In the genomic region with DNA sequence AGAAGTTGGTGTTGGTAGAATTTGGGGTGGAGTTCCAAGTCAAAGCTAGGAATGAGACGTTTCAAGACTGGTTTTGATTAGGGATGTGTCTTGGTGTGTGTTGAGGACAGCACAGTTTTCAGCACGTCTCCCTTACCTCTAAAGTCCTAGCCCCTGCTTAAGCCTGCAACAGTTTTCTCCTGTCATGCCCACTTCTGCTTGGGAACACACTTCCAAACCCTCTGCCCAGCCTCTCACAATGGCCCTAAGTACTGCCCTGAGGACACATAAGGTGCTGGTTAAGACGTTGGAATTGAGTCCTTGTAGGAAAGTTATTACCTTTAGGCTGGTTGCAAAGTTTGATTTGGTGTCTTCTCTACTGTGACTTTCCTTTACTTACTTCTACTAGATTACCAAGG, we compare ENCODE assay signal across 8 cellular contexts. TPM values are rescaled to one million over a fixed set of nuclear protein-coding genes. Genes with fewer than 3 reads are reported as not detected.
DNase-seq lines count a peak whose midpoint lies in the region; ATAC-seq and TF ChIP-seq lines count a peak whose summit lies in the region.

No MANE protein-coding gene starts in this region.

- peaks cover 33% of the 10 kb centered on the region for H3K4me1 Mint-ChIP-seq in osteocyte (ENCODE audit: unreplicated experiment)

- no peaks in the 10 kb centered on the region for H3K9me3 Mint-ChIP-seq in osteocyte (ENCODE audit: unreplicated experiment)

- no peaks in the 10 kb centered on the region for H3K27me3 Mint-ChIP-seq in osteocyte (ENCODE audit: unreplicated experiment)

- H3K4me3 ChIP-seq in GM08714 (ENCODE audit: low read length): peak overlapping the region; percentile 88
- H3K4me3 ChIP-seq in Panc1 (ENCODE audit: low read depth in 2 of 2, low read length in 2 of 2): peak overlapping the region; percentile 66 to 81
- H3K4me3 ChIP-seq in endocrine pancreas (ENCODE audit: control insufficient read depth, insufficient read depth, low read length): peak overlapping the region; percentile 19

- peaks cover 7% of the 10 kb centered on the region for H3K36me3 Mint-ChIP-seq in osteocyte (ENCODE audit: unreplicated experiment)

- peaks cover 39% of the 10 kb centered on the region for H3K4me1 ChIP-seq in Panc1 (ENCODE audit: control insufficient read depth, insufficient read depth, low read length)
- H3K4me1 ChIP-seq in endocrine pancreas (ENCODE audit: control insufficient read depth, insufficient read depth, low read length): peaks cover 6% of the 10 kb centered on the region

- peak; percentile 9 for ATAC-seq in Panc1
- ATAC-seq in activated CD4-positive, CD25-positive, alpha-beta regulatory T cell treated with anti-CD3 and anti-CD28 coated beads, Interleukin-2, amount 50 U/mL, for 24 hours: no peak

- TF ChIP-seq CTCF in Panc1 (IDR thresholded peaks at IDR 0.05): no peak
- TF ChIP-seq CTCF in osteocyte (IDR thresholded peaks at IDR 0.05): no peak

- intact Hi-C loops in Panc1 (cut with micrococcal nuclease; ENCODE audit: unreplicated experiment): loop anchor here (10.0 kb wide), 2 partner anchors 53 to 373 kb away; no protein-coding TSS in a partner anchor

- H3K27ac ChIP-seq in Panc1 (ENCODE audit: low read length): peak overlapping the region; percentile 75

- BruUV-seq in Panc1 (replicated peaks; lab: Mats Ljungman, UMichigan): no TSS peak

- H3K9ac ChIP-seq in endocrine pancreas (ENCODE audit: control insufficient read depth, insufficient read depth, low read length): no peak overlapping the region

- H3K4me3 Mint-ChIP-seq in osteocyte (ENCODE audit: unreplicated experiment): peak overlapping the region; percentile 71

- DNase-seq in Panc1 (ENCODE audit: low read depth, low spot score): no peak
- no peak for DNase-seq in osteocyte (ENCODE audit: extremely low spot score, unreplicated experiment)
- no peak for DNase-seq in T-helper 9 cell
- no peak for DNase-seq in COLO668 (lab: John Stamatoyannopoulos, UW; ENCODE audit: unreplicated experiment)
- no peak for DNase-seq in NCI-H526 treated with DMSO at 0.1 percent for 48 hours (lab: John Stamatoyannopoulos, UW)

- H3K27ac Mint-ChIP-seq in osteocyte (ENCODE audit: unreplicated experiment): peak overlapping the region; percentile 66

- H3K9me3 ChIP-seq in Panc1 (ENCODE audit: control insufficient read depth, insufficient read depth, low read depth, low read length) (no peaks in the 10 kb centered on the region), endocrine pancreas (ENCODE audit: control insufficient read depth, low read length) (no peaks in the 10 kb centered on the region)

- POLR2A ChIA-PET in Panc1 (lab: Charles Lee): interaction anchor here (1.0 kb wide), 1 partner anchor 57 kb away, joined by 13 read pairs; no protein-coding TSS in a partner anchor

- CTCF ChIA-PET in Panc1 (lab: Charles Lee): interaction anchor here (0.8 kb wide), 1 partner anchor 26 kb away, joined by 3 read pairs; no protein-coding TSS in a partner anchor

- no peaks in the 10 kb centered on the region for H3K36me3 ChIP-seq in Panc1 (ENCODE audit: control insufficient read depth, insufficient read depth, low read length)
- no peaks in the 10 kb centered on the region for H3K36me3 ChIP-seq in endocrine pancreas (ENCODE audit: control insufficient read depth, insufficient read depth, low read length)

- H3K27me3 ChIP-seq in Panc1 (ENCODE audit: control insufficient read depth, insufficient read depth, low read length) (no peaks in the 10 kb centered on the region), endocrine pancreas (ENCODE audit: control insufficient read depth, insufficient read depth, low read length) (peaks cover 3% of the 10 kb centered on the region)

- in situ Hi-C loops in Panc1 (cut with HindIII; ENCODE audit: low pct_unique_long_range_greater_than_20kb, low sequenced_read_pairs): no loop called here

RNA-seq across cellular contexts. Expression of a gene that starts 0.7 kb away (rescaled TPM):
- 43.9 TPM for total RNA-seq in Panc1 (2021; ENCODE audit: unreplicated experiment)
- 13.5 TPM for polyA plus RNA-seq in Panc1 (2012; ENCODE audit: insufficient read length)
- total RNA-seq in osteocyte: 5.5 and 6.4 TPM in 2 replicates

Comparison
In these comparisons a context has a peak if more than half of its experiments do, and no peak if none do; other contexts are left out.
1. H3K4me3 ChIP-seq: peak in every context shown above with its lines; median percentile 88 in GM08714; 74 in Panc1; 19 in endocrine pancreas.